ENCODE assay signal across 8 cellular contexts in genomic region chr2:173027181-173028128, GRCh38. TPM values are rescaled to one million over a fixed set of nuclear protein-coding genes. Genes with fewer than 3 reads are reported as not detected.
DNase-seq lines count a peak whose midpoint lies in the region; ATAC-seq, FAIRE-seq and TF ChIP-seq lines count a peak whose summit lies in the region.

No MANE protein-coding gene starts in this region.

- CTCF ChIA-PET in BJ (lab: Yijun Ruan, JAX) = interaction anchor here (0.6 to 12.8 kb wide), 65 partner anchors 9 to 893 kb away, joined by 3 to 200 read pairs (median 4); no protein-coding TSS in a partner anchor

- peak; percentile 84 for FAIRE-seq in urothelium cell line (lab: Jason Lieb, UNC)

- ATAC-seq in GM21390 (IDR thresholded peaks at IDR 0.05; ENCODE audit: unreplicated experiment) = peak; percentile 77

- POLR2A ChIA-PET in BJ (lab: Charles Lee) = interaction anchor here (0.6 kb wide), 1 partner anchor 62 kb away, joined by 6 read pairs; no protein-coding TSS in a partner anchor

- H3K9me3 ChIP-seq in left ventricle myocardium inferior (replicated peaks) = no peaks in the 10 kb centered on the region

- H3K4me1 ChIP-seq in left ventricle myocardium inferior = peaks cover 50% of the 10 kb centered on the region

- peak; percentile 83 for TF ChIP-seq CTCF in BJ (IDR thresholded peaks at IDR 0.05; ENCODE audit: insufficient read depth, low read depth, low read length)
- peak; percentile 97 for TF ChIP-seq CTCF in left ventricle myocardium inferior (IDR thresholded peaks at IDR 0.05; ENCODE audit: borderline replicate concordance)

- no peaks in the 10 kb centered on the region for H3K27me3 ChIP-seq in BJ (ENCODE audit: control insufficient read depth, insufficient read depth, low read length)
- H3K27me3 ChIP-seq in left ventricle myocardium inferior (ENCODE audit: low read depth) = no peaks in the 10 kb centered on the region

- DNase-seq in BJ (ENCODE audit: low read depth) (no peak), NCI-H146 (lab: John Stamatoyannopoulos, UW) (peak; percentile 54), T follicular helper cell (ENCODE audit: low read depth) (peak; percentile 60), amniotic epithelial cell (ENCODE audit: low read depth) (peak; percentile 82), left ventricle myocardium inferior (peak; percentile 71), putamen (ENCODE audit: low spot score) (peak; percentile 75), urothelium cell line (ENCODE audit: low spot score) (peak; percentile 65)

- H3K27ac ChIP-seq in left ventricle myocardium inferior (replicated peaks) = peak overlapping the region; percentile 94

- H3K4me3 ChIP-seq in BJ (ENCODE audit: low read depth, low read length) (no peak overlapping the region), left ventricle myocardium inferior (peak overlapping the region; percentile 14)

- intact Hi-C loops in left ventricle myocardium inferior (cut with micrococcal nuclease) = loop anchor here (2.0 kb wide), 1 partner anchor 183 kb away; no protein-coding TSS in a partner anchor

- no peaks in the 10 kb centered on the region for H3K36me3 ChIP-seq in BJ (ENCODE audit: control insufficient read depth, insufficient read depth, low read length)
- H3K36me3 ChIP-seq in left ventricle myocardium inferior = peaks cover 3% of the 10 kb centered on the region

RNA-seq across cellular contexts. Expression of gene MAP3K20, which starts 48.2 kb away (rescaled TPM):
- polyA plus RNA-seq in BJ (2011; rRNA removed) = 45.4 and 76.7 TPM in 2 replicates
- polyA minus RNA-seq in BJ (2011; rRNA and poly(A)+ RNA removed) = 41.7 and 43.0 TPM in 2 replicates
- 466 TPM for total RNA-seq in left ventricle myocardium inferior
